18 cellular contexts compared by ENCODE assay signal in genomic region chr17:9628509-9628908, GRCh38. TPM values are rescaled to one million over a fixed set of nuclear protein-coding genes. Genes with fewer than 3 reads are reported as not detected.
DNase-seq lines count a peak whose midpoint lies in the region; ATAC-seq and TF ChIP-seq lines count a peak whose summit lies in the region.
"Had no signal": no experiment of that assay in that cellular context is flagged by ENCODE, and none has a peak within 500 bp of the region (broad histone marks: within the 10 kb centered on the region; RNA-seq: fewer than 3 reads in every experiment).

No MANE protein-coding gene starts in this region.

- H3K9me3 ChIP-seq in PC-3 (ENCODE audit: low read length) (no peaks in the 10 kb centered on the region), neuronal stem cell (replicated peaks in 1 of 2; ENCODE audit: control insufficient read depth in 2 of 2, insufficient read depth in 1 of 2, low read depth in 1 of 2, low read length in 2 of 2) (peaks cover 0 to 2% of the 10 kb centered on the region in 2 donors)
- H3K9me3 ChIP-seq: HAP-1 had no signal

- H3K4me3 ChIP-seq in PC-3 (ENCODE audit: low read length) (no peak overlapping the region), epithelial cell of esophagus (ENCODE audit: low read length) (no peak overlapping the region), neuronal stem cell (ENCODE audit: low read length in 2 of 2) (no peak overlapping the region)
- H3K4me3 ChIP-seq: HAP-1 had no signal

- DNase-seq in NCI-H146 (lab: John Stamatoyannopoulos, UW) (peak; percentile 26), NCI-H146 treated with DMSO at 0.1 percent for 48 hours (lab: John Stamatoyannopoulos, UW; ENCODE audit: unreplicated experiment) (no peak), PC-3 (peak; percentile 58), epithelial cell of esophagus (ENCODE audit: low read depth) (no peak), neuronal stem cell (ENCODE audit: low spot score) (no peak), HuH-7 (ENCODE audit: low spot score) (no peak), NCI-H2196 (lab: John Stamatoyannopoulos, UW; ENCODE audit: unreplicated experiment) (no peak)
- DNase-seq: C1 segment of cervical spinal cord, NCI-H1092 treated with DMSO at 0.1 percent for 48 hours, NCI-H187, NCI-H446, NCI-H82, SK-N-SH had no signal

- H3K36me3 ChIP-seq in PC-3 (ENCODE audit: low read depth, low read length) (no peaks in the 10 kb centered on the region), neuronal stem cell (replicated peaks in 1 of 2; ENCODE audit: control insufficient read depth in 2 of 2, insufficient read depth in 2 of 2, low read length in 2 of 2) (no peaks in the 10 kb centered on the region)
- H3K36me3 ChIP-seq: HAP-1 had no signal

- no peak overlapping the region for H3K4me2 ChIP-seq in PC-3 (ENCODE audit: low read length)
- no peak overlapping the region for H3K4me2 ChIP-seq in neuronal stem cell (ENCODE audit: insufficient read depth, low read length, poor library complexity, severe bottlenecking)
- H3K4me2 ChIP-seq: SK-N-SH had no signal

- intact Hi-C loops in PC-3 (cut with micrococcal nuclease): no loop called here

- no peak overlapping the region for H2BK12ac ChIP-seq in neuronal stem cell (ENCODE audit: low read length)

- no CpG with 5 or more reads among the region's 10 CpGs for WGBS in neuronal stem cell (ENCODE audit: extremely low coverage in 2 of 2, insufficient read length in 2 of 2, insufficient replicate concordance in 1 of 2), 2 donors

- CTCF ChIA-PET in PC-3 (lab: Charles Lee): interaction anchor here (0.7 to 1.1 kb wide), 2 partner anchors 140 to 1044 kb away, joined by 3 to 4 read pairs; no protein-coding TSS in a partner anchor

- no peak overlapping the region for H3K23ac ChIP-seq in neuronal stem cell (ENCODE audit: low read depth, low read length, poor library complexity)

- H3F3A ChIP-seq in PC-3 (ENCODE audit: low read length, unreplicated experiment): no peaks in the 10 kb centered on the region

- no peak overlapping the region for H2BK5ac ChIP-seq in neuronal stem cell (ENCODE audit: low read length)

- POLR2A ChIA-PET in PC-3 (lab: Charles Lee; ENCODE audit: unreplicated experiment): no interaction called here

- H3K18ac ChIP-seq in neuronal stem cell (ENCODE audit: low read length): peak overlapping the region; percentile 48

- H3K9me2 ChIP-seq in PC-3 (replicated peaks; ENCODE audit: low read length): no peaks in the 10 kb centered on the region
- H3K9me2 ChIP-seq: SK-N-SH had no signal

- H2AFZ ChIP-seq in PC-3 (ENCODE audit: low read length): 0 out of 2 replicates have a peak overlapping the region, but pooled peaks have one; percentile 25
- H2AFZ ChIP-seq in neuronal stem cell (ENCODE audit: low read length): no peak overlapping the region

- H3K27me3 ChIP-seq in PC-3 (ENCODE audit: low read length): no peaks in the 10 kb centered on the region
- H3K27me3 ChIP-seq in neuronal stem cell (ENCODE audit: control insufficient read depth in 3 of 3, insufficient read depth in 3 of 3, low read depth in 1 of 3, low read length in 3 of 3): no peaks in the 10 kb centered on the region

- no peak overlapping the region for H3K4ac ChIP-seq in neuronal stem cell (ENCODE audit: low read length)

- no peak overlapping the region for H4K8ac ChIP-seq in neuronal stem cell (ENCODE audit: low read depth, low read length)

- no TSS peak for BruUV-seq in PC-3 (replicated peaks; lab: Mats Ljungman, UMichigan)

- no peak overlapping the region for H3K9ac ChIP-seq in PC-3 (ENCODE audit: low read length)
- H3K9ac ChIP-seq in neuronal stem cell (ENCODE audit: low read depth, low read length, poor library complexity): no peak overlapping the region
- H3K9ac ChIP-seq: SK-N-SH had no signal

- H2BK15ac ChIP-seq in neuronal stem cell (ENCODE audit: low read length): no peak overlapping the region

- H3K14ac ChIP-seq in neuronal stem cell (ENCODE audit: low read length): no peak overlapping the region

- H3K79me1 ChIP-seq in neuronal stem cell (ENCODE audit: low read depth, low read length): no peaks in the 10 kb centered on the region

- peak; percentile 46; the same call in 1 of the 2 replicates for TF ChIP-seq CTCF in PC-3 (conservative IDR thresholded peaks at IDR 0.05; ENCODE audit: low read depth, low read length)
- peak; percentile 23 for TF ChIP-seq CTCF in epithelial cell of esophagus (IDR thresholded peaks at IDR 0.05; ENCODE audit: insufficient read depth, low read depth, low read length, missing control alignments)

- H2BK120ac ChIP-seq in neuronal stem cell (ENCODE audit: low read depth, low read length): no peak overlapping the region

- no peak overlapping the region for H4K91ac ChIP-seq in neuronal stem cell (ENCODE audit: low read depth, low read length, poor library complexity)

- no peaks in the 10 kb centered on the region for H3K79me2 ChIP-seq in PC-3 (ENCODE audit: low read length)

- no peaks in the 10 kb centered on the region for H3K4me1 ChIP-seq in PC-3 (ENCODE audit: insufficient read depth, low read length)
- H3K4me1 ChIP-seq in neuronal stem cell (ENCODE audit: control insufficient read depth in 2 of 2, insufficient read depth in 1 of 2, low read depth in 1 of 2, low read length in 2 of 2): no peaks in the 10 kb centered on the region
- H3K4me1 ChIP-seq: HAP-1 had no signal

- H2AK5ac ChIP-seq in neuronal stem cell (ENCODE audit: low read depth, low read length): no peak overlapping the region

- ATAC-seq in PC-3 (peak; percentile 45; the same call in 1 of the 2 replicates), HG03439 (IDR thresholded peaks at IDR 0.05; ENCODE audit: unreplicated experiment) (no peak)
- ATAC-seq: Right ventricle myocardium inferior had no signal

- H4K20me1 ChIP-seq in PC-3 (ENCODE audit: low read length): no peaks in the 10 kb centered on the region

- no peak overlapping the region for H3K27ac ChIP-seq in PC-3 (ENCODE audit: low read length)
- H3K27ac ChIP-seq in neuronal stem cell (replicated peaks; ENCODE audit: low read length): no peak overlapping the region

RNA-seq across cellular contexts. Expression of gene USP43, which starts 16.8 kb away (rescaled TPM):
- 8.1 and 10.0 TPM in 2 replicates for total RNA-seq in PC-3 (2014; rRNA removed)
- 0.07 TPM for polyA plus RNA-seq in neuronal stem cell (2013, experiment 1 of 2)
- 0.03 TPM for polyA plus RNA-seq in neuronal stem cell (2013, experiment 2 of 2)
- total RNA-seq: Right ventricle myocardium inferior had no signal

RNA-seq across cellular contexts. Expression of gene CFAP52, which starts 52.1 kb away (rescaled TPM):
- total RNA-seq in PC-3 (2014; rRNA removed): 0.47 TPM in 1 of 2 replicates, not detected in the other
- polyA plus RNA-seq in neuronal stem cell (2013, experiment 1 of 2): not detected
- polyA plus RNA-seq in neuronal stem cell (2013, experiment 2 of 2): not detected
- total RNA-seq: M059J, OCI-LY7, Right ventricle myocardium inferior had no signal

RNA-seq across cellular contexts. Expression of gene STX8, which starts 52.9 kb away (rescaled TPM):
- 33.6 and 57.4 TPM in 2 replicates for total RNA-seq in PC-3 (2014; rRNA removed)
- 64.8 TPM for polyA plus RNA-seq in neuronal stem cell (2013, experiment 1 of 2)
- polyA plus RNA-seq in neuronal stem cell (2013, experiment 2 of 2): 60.5 TPM

Comparison
In these comparisons a context has a peak if more than half of its experiments do, and no peak if none do; other contexts are left out.
1. DNase-seq: peak in NCI-H146 (single experiment) and PC-3 (single experiment); none in NCI-H146 treated with DMSO at 0.1 percent for 48 hours (single experiment), epithelial cell of esophagus (single experiment), neuronal stem cell (single experiment), HuH-7 (single experiment) and NCI-H2196 (single experiment).